20 cellular contexts compared by ENCODE assay signal in genomic region chr16:83552930-83553329, GRCh38.
DNase-seq lines count a peak whose midpoint lies in the region; ATAC-seq, FAIRE-seq and TF ChIP-seq lines count a peak whose summit lies in the region.
"Had no signal": no experiment of that assay in that cellular context is flagged by ENCODE, and none has a peak within 500 bp of the region (broad histone marks: within the 10 kb centered on the region; RNA-seq: fewer than 3 reads in every experiment).

No MANE protein-coding gene starts in this region.

- H3K36me3 ChIP-seq in HepG2 (replicated peaks in 1 of 2; ENCODE audit: control insufficient read depth in 1 of 2, insufficient read depth in 2 of 2, low read length in 2 of 2) = no peaks in the 10 kb centered on the region
- no peaks in the 10 kb centered on the region for H3K36me3 ChIP-seq in right lobe of liver
- H3K36me3 ChIP-seq in RWPE2 (ENCODE audit: low read depth) = no peaks in the 10 kb centered on the region
- H3K36me3 ChIP-seq in K562 (ENCODE audit: control insufficient read depth, insufficient read depth, low read length) = no peaks in the 10 kb centered on the region
- H3K36me3 ChIP-seq: BLaER1 treated with 17β-estradiol and CSF1 and Interleukin-3, amounts not matched to agents 10 nM and 100 nM had no signal

- no peak overlapping the region for H3K4me3 ChIP-seq in HepG2 (replicated peaks in 1 of 3; ENCODE audit: insufficient read depth in 1 of 3, low read depth in 2 of 3, low read length in 3 of 3)
- H3K4me3 ChIP-seq in right lobe of liver = no peak overlapping the region
- no peak overlapping the region for H3K4me3 ChIP-seq in RWPE2 (ENCODE audit: severe bottlenecking)
- no peak overlapping the region for H3K4me3 ChIP-seq in K562
- H3K4me3 ChIP-seq: BLaER1 treated with 17β-estradiol and CSF1 and Interleukin-3, amounts not matched to agents 10 nM and 100 nM had no signal

- H3K9me3 ChIP-seq in HepG2 (ENCODE audit: low read length) (no peaks in the 10 kb centered on the region), right lobe of liver (no peaks in the 10 kb centered on the region), RWPE2 (ENCODE audit: severe bottlenecking) (no peaks in the 10 kb centered on the region), K562 (replicated peaks; ENCODE audit: control insufficient read depth, insufficient read depth, low read depth, low read length) (no peaks in the 10 kb centered on the region)
- H3K9me3 ChIP-seq: BLaER1 treated with 17β-estradiol and CSF1 and Interleukin-3, amounts not matched to agents 10 nM and 100 nM; Caco-2 had no signal

- no peak for TF ChIP-seq EP300 in HepG2 (IDR thresholded peaks at IDR 0.05; ENCODE audit: low read depth in 2 of 2, low read length in 2 of 2)
- TF ChIP-seq EP300 in HepG2 (CRISPR knock-in tag; IDR thresholded peaks at IDR 0.05; ENCODE audit: borderline replicate concordance) = no peak
- no peak for TF ChIP-seq EP300 in K562 (IDR thresholded peaks at IDR 0.05; ENCODE audit: low read length)

- TF ChIP-seq POLR2A in HepG2 (IDR thresholded peaks at IDR 0.05; ENCODE audit: insufficient read depth in 1 of 2, low read depth in 2 of 2, low read length in 2 of 2) (no peak), right lobe of liver (IDR thresholded peaks at IDR 0.05) (no peak), K562 (conservative IDR thresholded peaks at IDR 0.05) (no peak)

- H3K9ac ChIP-seq in HepG2 (ENCODE audit: insufficient read depth, low read depth, low read length) (no peak overlapping the region), K562 (ENCODE audit: insufficient read depth in 1 of 2, low read depth in 2 of 2, low read length in 2 of 2) (no peak overlapping the region)
- H3K9ac ChIP-seq: BLaER1 treated with 17β-estradiol and CSF1 and Interleukin-3, amounts not matched to agents 10 nM and 100 nM had no signal

- no peaks in the 10 kb centered on the region for H3K4me1 ChIP-seq in HepG2 (ENCODE audit: insufficient read depth, low read length)
- no peaks in the 10 kb centered on the region for H3K4me1 ChIP-seq in right lobe of liver
- peaks cover 11% of the 10 kb centered on the region for H3K4me1 ChIP-seq in RWPE2 (ENCODE audit: insufficient read depth, poor library complexity, severe bottlenecking)
- no peaks in the 10 kb centered on the region for H3K4me1 ChIP-seq in K562 (replicated peaks in 1 of 2; ENCODE audit: control insufficient read depth in 2 of 2, insufficient read depth in 2 of 2, low read length in 2 of 2)
- H3K4me1 ChIP-seq: Caco-2 had no signal

- DNase-seq in HepG2 (ENCODE audit: low spot score) (no peak), right lobe of liver (no peak), RWPE2 (ENCODE audit: low spot score) (no peak), K562 (ENCODE audit: extremely low read depth in 1 of 4, low spot score in 3 of 4) (no peak), AG20443 (ENCODE audit: low spot score) (no peak)
- DNase-seq: AML-193; Caco-2; Calu3; CD4-positive, alpha-beta T cell; CD8-positive, alpha-beta T cell; DMS79 treated with DMSO at 0.1 percent for 48 hours; GF-D8 had no signal

- POLR2A ChIA-PET in HepG2 (lab: Yijun Ruan, JAX) = no interaction called here
- POLR2A ChIA-PET in K562 (lab: Yijun Ruan, JAX) = no interaction called here

- H3K79me2 ChIP-seq in HepG2 (ENCODE audit: insufficient read depth, low read length) (no peaks in the 10 kb centered on the region), K562 (ENCODE audit: control insufficient read depth, insufficient read depth, low read length) (no peaks in the 10 kb centered on the region)

- no peak for TF ChIP-seq RAD21 in HepG2 (CRISPR knock-in tag; IDR thresholded peaks at IDR 0.05)
- TF ChIP-seq RAD21 in K562 (CRISPR knock-in tag; conservative IDR thresholded peaks at IDR 0.05 in 1 of 2, IDR thresholded peaks at IDR 0.05 in 1 of 2) = no peak

- TF ChIP-seq CTCF in HepG2 (CRISPR knock-in tag; IDR thresholded peaks at IDR 0.05) = no peak
- TF ChIP-seq CTCF in right lobe of liver (IDR thresholded peaks at IDR 0.05) = no peak
- no peak for TF ChIP-seq CTCF in RWPE2 (IDR thresholded peaks at IDR 0.05; ENCODE audit: poor library complexity, severe bottlenecking)
- no peak for TF ChIP-seq CTCF in K562 (IDR thresholded peaks at IDR 0.05 in 2 of 3, conservative IDR thresholded peaks at IDR 0.05 in 1 of 3; ENCODE audit: insufficient read depth in 2 of 3, low read depth in 1 of 3, low read length in 3 of 3)

- H3K4me2 ChIP-seq in HepG2 (ENCODE audit: low read depth, low read length) (no peak overlapping the region), K562 (ENCODE audit: insufficient read depth, low read length) (no peak overlapping the region)

- 34% methylated on average over 10 of the region's 10 CpGs for WGBS in HepG2 (ENCODE audit: low lambda C conversion rate)
- 60% methylated on average over 5 of the region's 10 CpGs for WGBS in right lobe of liver (ENCODE audit: insufficient coverage, low coverage, low lambda C conversion rate, missing lambda C conversion rate)
- under 1% methylated on average over 6 of the region's 10 CpGs for WGBS in K562 (ENCODE audit: insufficient coverage, low coverage, missing lambda C conversion rate)

- in situ Hi-C loops in HepG2 (cut with HindIII; ENCODE audit: extremely low pct_ligation_motif_present, low pct_unique_long_range_greater_than_20kb) (no loop called here), K562 (cut with MboI) (no loop called here)

- H3K27me3 ChIP-seq in HepG2 (ENCODE audit: control insufficient read depth in 1 of 2, insufficient read depth in 2 of 2, low read length in 2 of 2) = no peaks in the 10 kb centered on the region; a peak in 2 of 5 replicates
- no peaks in the 10 kb centered on the region for H3K27me3 ChIP-seq in right lobe of liver
- H3K27me3 ChIP-seq in RWPE2 (ENCODE audit: insufficient read depth, poor library complexity, severe bottlenecking) = no peaks in the 10 kb centered on the region
- H3K27me3 ChIP-seq in K562 (ENCODE audit: control insufficient read depth in 2 of 2, insufficient read depth in 2 of 2, low read length in 2 of 2) = no peaks in the 10 kb centered on the region
- H3K27me3 ChIP-seq: BLaER1 treated with 17β-estradiol and CSF1 and Interleukin-3, amounts not matched to agents 10 nM and 100 nM had no signal

- no peaks in the 10 kb centered on the region for H4K20me1 ChIP-seq in HepG2 (ENCODE audit: insufficient read depth, low read length)
- H4K20me1 ChIP-seq in K562 (replicated peaks; ENCODE audit: control insufficient read depth, insufficient read depth, low read length) = no peaks in the 10 kb centered on the region
- H4K20me1 ChIP-seq: BLaER1 treated with 17β-estradiol and CSF1 and Interleukin-3, amounts not matched to agents 10 nM and 100 nM had no signal

- H2AFZ ChIP-seq in HepG2 (ENCODE audit: low read length) (no peak overlapping the region), K562 (ENCODE audit: low read depth, low read length) (no peak overlapping the region)

- ATAC-seq in HepG2 (no peak), right lobe of liver (no peak), RWPE2 (ENCODE audit: low read depth) (no peak), K562 (no peak), HG03460 (IDR thresholded peaks at IDR 0.05; ENCODE audit: unreplicated experiment) (no peak)
- ATAC-seq: CD8-positive, alpha-beta T cell had no signal

- no TSS peak for BruUV-seq in HepG2 (replicated peaks; lab: Mats Ljungman, UMichigan)
- no TSS peak for BruUV-seq in K562 (replicated peaks; lab: Mats Ljungman, UMichigan)

- no peaks in the 10 kb centered on the region for H3K9me1 ChIP-seq in K562 (ENCODE audit: control insufficient read depth, insufficient read depth, low read length)

- CTCF ChIA-PET in HepG2 (lab: Yijun Ruan, JAX; ENCODE audit: low intra/inter-chr PET ratio, low total read pairs) = no interaction called here
- CTCF ChIA-PET in K562 (lab: Yijun Ruan, JAX; ENCODE audit: low intra/inter-chr PET ratio) = no interaction called here

- intact Hi-C loops in HepG2 (cut with micrococcal nuclease; ENCODE audit: unreplicated experiment) = no loop called here
- intact Hi-C loops in right lobe of liver (cut with DNase I) = no loop called here
- intact Hi-C loops in K562 (cut with micrococcal nuclease) = no loop called here

- no peak overlapping the region for H3K27ac ChIP-seq in HepG2 (ENCODE audit: extremely low read length, insufficient read depth, low read length)
- H3K27ac ChIP-seq in right lobe of liver = no peak overlapping the region
- peak overlapping the region; percentile 36 for H3K27ac ChIP-seq in RWPE2 (ENCODE audit: poor library complexity, severe bottlenecking)
- no peak overlapping the region for H3K27ac ChIP-seq in K562 (ENCODE audit: extremely low read depth, low read depth, low read length)
- H3K27ac ChIP-seq: 22Rv1; BLaER1 treated with 17β-estradiol and CSF1 and Interleukin-3, amounts not matched to agents 10 nM and 100 nM; C4-2B had no signal

- no peak for FAIRE-seq in HepG2 (lab: Jason Lieb, UNC)
- FAIRE-seq in K562 (lab: Jason Lieb, UNC) = no peak
- FAIRE-seq: D721Med, G401.6, GM12891, GM19239 had no signal

TF ChIP-seq in HepG2, 621 proteins besides CTCF, POLR2A, EP300 and RAD21 (continues in another document):
- TF ChIP-seq ZNF367 (CRISPR knock-in tag; IDR thresholded peaks at IDR 0.05; ENCODE audit: borderline replicate concordance) (no peak), MAFK (conservative IDR thresholded peaks at IDR 0.05 in 1 of 2, IDR thresholded peaks at IDR 0.05 in 1 of 2; ENCODE audit: low read length in 2 of 2) (peak; percentile 39 to 55), MAFF (IDR thresholded peaks at IDR 0.05; ENCODE audit: low read depth, low read length) (peak; percentile 41)

TF ChIP-seq in K562, 482 proteins besides CTCF, POLR2A, EP300 and RAD21 (continues in another document):
- no peak for TF ChIP-seq HNRNPLL (IDR thresholded peaks at IDR 0.05; ENCODE audit: low read depth, low read length, poor library complexity, severe bottlenecking)
- no peak for TF ChIP-seq ZNF511 (CRISPR knock-in tag; IDR thresholded peaks at IDR 0.05)
- TF ChIP-seq MAFF (IDR thresholded peaks at IDR 0.05; ENCODE audit: low read length) = peak; percentile 9; the same call in 1 of the 2 replicates
- TF ChIP-seq MCM2 (IDR thresholded peaks at IDR 0.05; ENCODE audit: low read depth) = no peak
- TF ChIP-seq MAFG (tag; conservative IDR thresholded peaks at IDR 0.05) = 0 out of 2 replicates have a peak, but pooled peaks have one; percentile 15
- no peak for TF ChIP-seq PPARD (CRISPR knock-in tag; IDR thresholded peaks at IDR 0.05)

Comparison
In these comparisons a context has a peak if more than half of its experiments do, and no peak if none do; other contexts are left out.
1. Of the 241 proteins assayed by ChIP-seq in both HepG2 and K562: peak only in HepG2: MAFK; only in K562: MAFG; in both: MAFF; in neither: 238.